ENCODE assay signal across 8 cellular contexts in genomic region chr14:39174560-39175444, GRCh38. TPM values are rescaled to one million over a fixed set of nuclear protein-coding genes. Genes with fewer than 3 reads are reported as not detected.
DNase-seq lines count a peak whose midpoint lies in the region; ATAC-seq and TF ChIP-seq lines count a peak whose summit lies in the region.

TSS of gene PNN (plus strand) at chr14:39175254. CDS start at chr14:39175280, 26 bp downstream.

- H3K27ac ChIP-seq in C4-2B (peak within 1 kb of the TSS; percentile 94), left lung (peak within 1 kb of the TSS; percentile 93 to 94)

- H3K4me1 ChIP-seq in left lung: peaks cover 0 to 35% of the 10 kb centered on the region in 2 donors

- no peaks in the 10 kb centered on the region for H3K27me3 ChIP-seq in left lung

- peak; percentile 91 for ATAC-seq in GM19395 (IDR thresholded peaks at IDR 0.05; ENCODE audit: unreplicated experiment)
- peak; percentile 93 for ATAC-seq in HG03565 (IDR thresholded peaks at IDR 0.05; ENCODE audit: unreplicated experiment)
- peak; percentile 96 for ATAC-seq in left lung

- peak within 1 kb of the TSS; percentile 91 to 100 for H3K4me3 ChIP-seq in left lung

- H3K36me3 ChIP-seq in left lung: peaks cover 4 to 36% of the 10 kb centered on the region in 2 donors

- no peaks in the 10 kb centered on the region for H3K9me3 ChIP-seq in left lung

- intact Hi-C loops in left lung (cut with DNase I): no loop called here

- TF ChIP-seq CTCF in C4-2B (conservative IDR thresholded peaks at IDR 0.05) (no peak), left lung (IDR thresholded peaks at IDR 0.05) (no peak)

- DNase-seq in NCI-H774 (lab: John Stamatoyannopoulos, UW): peak; percentile 99
- peak; percentile 94 to 96 for DNase-seq in activated CD4-positive, alpha-beta T cell treated with anti-CD3 and anti-CD28 coated beads, Interleukin-2, amount 50 U/mL, for 4 hours
- peak; percentile 100 for DNase-seq in dermis blood vessel endothelial cell
- DNase-seq in left lung: peak; percentile 96 to 98
- DNase-seq in stimulated activated CD4-positive, alpha-beta T cell treated with anti-CD3 and anti-CD28 coated beads, Interleukin-2, amount 100 ng/mL, for 48 hours: peak; percentile 89 to 91

RNA-seq across cellular contexts. Expression of gene PNN, which starts in this region (rescaled TPM):
- 22.5 and 25.4 TPM in 2 replicates for total RNA-seq in dermis blood vessel endothelial cell
- total RNA-seq in left lung: 10 to 100 TPM; 35.2 to 42.7 TPM

Comparison
In these comparisons a context has a peak if more than half of its experiments do, and no peak if none do; other contexts are left out.
1. Peak in every context shown above with its lines: DNase-seq, ATAC-seq, H3K4me3 ChIP-seq and H3K27ac ChIP-seq.